Comparison of ENCODE assay signal across 1 cellular context in the genomic region with DNA sequence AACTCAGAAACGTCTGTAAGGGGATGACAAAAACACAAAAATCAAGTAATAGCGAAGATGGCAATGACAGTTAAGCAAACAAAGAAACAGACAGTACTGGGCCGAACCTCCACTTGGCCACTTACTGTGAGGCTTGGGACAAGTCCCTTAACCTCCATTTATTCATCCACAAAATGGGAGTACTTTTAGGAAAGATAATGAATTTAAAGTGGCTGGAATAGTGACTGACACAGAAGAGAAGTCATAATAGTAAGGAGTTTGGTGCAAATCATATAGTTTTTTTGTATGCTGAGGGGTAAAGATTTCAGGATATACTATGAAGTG.
TF ChIP-seq lines count a peak whose summit lies in the region.

No MANE protein-coding gene starts in this region.

TF ChIP-seq in liver, 16 proteins besides CTCF, POLR2A, EP300 and RAD21 (continued from another document):
- TF ChIP-seq, protein P1, sequence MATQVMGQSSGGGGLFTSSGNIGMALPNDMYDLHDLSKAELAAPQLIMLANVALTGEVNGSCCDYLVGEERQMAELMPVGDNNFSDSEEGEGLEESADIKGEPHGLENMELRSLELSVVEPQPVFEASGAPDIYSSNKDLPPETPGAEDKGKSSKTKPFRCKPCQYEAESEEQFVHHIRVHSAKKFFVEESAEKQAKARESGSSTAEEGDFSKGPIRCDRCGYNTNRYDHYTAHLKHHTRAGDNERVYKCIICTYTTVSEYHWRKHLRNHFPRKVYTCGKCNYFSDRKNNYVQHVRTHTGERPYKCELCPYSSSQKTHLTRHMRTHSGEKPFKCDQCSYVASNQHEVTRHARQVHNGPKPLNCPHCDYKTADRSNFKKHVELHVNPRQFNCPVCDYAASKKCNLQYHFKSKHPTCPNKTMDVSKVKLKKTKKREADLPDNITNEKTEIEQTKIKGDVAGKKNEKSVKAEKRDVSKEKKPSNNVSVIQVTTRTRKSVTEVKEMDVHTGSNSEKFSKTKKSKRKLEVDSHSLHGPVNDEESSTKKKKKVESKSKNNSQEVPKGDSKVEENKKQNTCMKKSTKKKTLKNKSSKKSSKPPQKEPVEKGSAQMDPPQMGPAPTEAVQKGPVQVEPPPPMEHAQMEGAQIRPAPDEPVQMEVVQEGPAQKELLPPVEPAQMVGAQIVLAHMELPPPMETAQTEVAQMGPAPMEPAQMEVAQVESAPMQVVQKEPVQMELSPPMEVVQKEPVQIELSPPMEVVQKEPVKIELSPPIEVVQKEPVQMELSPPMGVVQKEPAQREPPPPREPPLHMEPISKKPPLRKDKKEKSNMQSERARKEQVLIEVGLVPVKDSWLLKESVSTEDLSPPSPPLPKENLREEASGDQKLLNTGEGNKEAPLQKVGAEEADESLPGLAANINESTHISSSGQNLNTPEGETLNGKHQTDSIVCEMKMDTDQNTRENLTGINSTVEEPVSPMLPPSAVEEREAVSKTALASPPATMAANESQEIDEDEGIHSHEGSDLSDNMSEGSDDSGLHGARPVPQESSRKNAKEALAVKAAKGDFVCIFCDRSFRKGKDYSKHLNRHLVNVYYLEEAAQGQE (IDR thresholded peaks at IDR 0.05), result no peak
- TF ChIP-seq FOXA1 (IDR thresholded peaks at IDR 0.05) (no peak), HNF4A (conservative IDR thresholded peaks at IDR 0.05) (no peak), HNF4G (IDR thresholded peaks at IDR 0.05) (no peak), GABPA (IDR thresholded peaks at IDR 0.05 in 1 of 2, conservative IDR thresholded peaks at IDR 0.05 in 1 of 2) (no peak), FOXA2 (IDR thresholded peaks at IDR 0.05) (no peak)
- TF ChIP-seq, protein P2, sequence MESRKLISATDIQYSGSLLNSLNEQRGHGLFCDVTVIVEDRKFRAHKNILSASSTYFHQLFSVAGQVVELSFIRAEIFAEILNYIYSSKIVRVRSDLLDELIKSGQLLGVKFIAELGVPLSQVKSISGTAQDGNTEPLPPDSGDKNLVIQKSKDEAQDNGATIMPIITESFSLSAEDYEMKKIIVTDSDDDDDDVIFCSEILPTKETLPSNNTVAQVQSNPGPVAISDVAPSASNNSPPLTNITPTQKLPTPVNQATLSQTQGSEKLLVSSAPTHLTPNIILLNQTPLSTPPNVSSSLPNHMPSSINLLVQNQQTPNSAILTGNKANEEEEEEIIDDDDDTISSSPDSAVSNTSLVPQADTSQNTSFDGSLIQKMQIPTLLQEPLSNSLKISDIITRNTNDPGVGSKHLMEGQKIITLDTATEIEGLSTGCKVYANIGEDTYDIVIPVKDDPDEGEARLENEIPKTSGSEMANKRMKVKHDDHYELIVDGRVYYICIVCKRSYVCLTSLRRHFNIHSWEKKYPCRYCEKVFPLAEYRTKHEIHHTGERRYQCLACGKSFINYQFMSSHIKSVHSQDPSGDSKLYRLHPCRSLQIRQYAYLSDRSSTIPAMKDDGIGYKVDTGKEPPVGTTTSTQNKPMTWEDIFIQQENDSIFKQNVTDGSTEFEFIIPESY (IDR thresholded peaks at IDR 0.05), result no peak
- TF ChIP-seq, protein P3, sequence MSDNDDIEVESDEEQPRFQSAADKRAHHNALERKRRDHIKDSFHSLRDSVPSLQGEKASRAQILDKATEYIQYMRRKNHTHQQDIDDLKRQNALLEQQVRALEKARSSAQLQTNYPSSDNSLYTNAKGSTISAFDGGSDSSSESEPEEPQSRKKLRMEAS (IDR thresholded peaks at IDR 0.05), result no peak
